In genomic region chr7:100891555-100891954, GRCh38 we compare ENCODE assay signal across 9 cellular contexts. TPM values are rescaled to one million over a fixed set of nuclear protein-coding genes. Genes with fewer than 3 reads are reported as not detected.
DNase-seq lines count a peak whose midpoint lies in the region; ATAC-seq and TF ChIP-seq lines count a peak whose summit lies in the region.
"Had no signal": no experiment of that assay in that cellular context is flagged by ENCODE, and none has a peak within 500 bp of the region (broad histone marks: within the 10 kb centered on the region; RNA-seq: fewer than 3 reads in every experiment).

No MANE protein-coding gene starts in this region.

- peaks cover 52% of the 10 kb centered on the region for H3K36me3 Mint-ChIP-seq in Calu3 (ENCODE audit: insufficient read depth, unreplicated experiment)
- peaks cover 15% of the 10 kb centered on the region for H3K36me3 Mint-ChIP-seq in natural killer cell treated with Interleukin-12 subunit alpha and Interleukin-12 subunit beta and Interleukin-15 and Interleukin-18, amount 100 ng/mL, for 72 hours

- ATAC-seq in natural killer cell treated with Interleukin-12 subunit alpha and Interleukin-12 subunit beta and Interleukin-15 and Interleukin-18, amount 100 ng/mL, for 72 hours = no peak
- ATAC-seq in left ventricle myocardium superior (no peak), GM19467 (IDR thresholded peaks at IDR 0.05; ENCODE audit: unreplicated experiment) (no peak)

- H3K27ac ChIP-seq in OCI-LY3 (ENCODE audit: low read length) (no peak overlapping the region), coronary artery (no peak overlapping the region), substantia nigra (ENCODE audit: low read depth, low read length, poor library complexity, severe bottlenecking) (no peak overlapping the region), OCI-LY7 (ENCODE audit: low read depth, low read length, poor library complexity, severe bottlenecking) (no peak overlapping the region)

- H3K4me2 ChIP-seq in OCI-LY3 (ENCODE audit: low read length) (peak overlapping the region; percentile 98), OCI-LY7 (ENCODE audit: low read length) (no peak overlapping the region)

- H3K9me3 Mint-ChIP-seq in Calu3 (ENCODE audit: low read depth, unreplicated experiment) = no peaks in the 10 kb centered on the region
- no peaks in the 10 kb centered on the region for H3K9me3 Mint-ChIP-seq in natural killer cell treated with Interleukin-12 subunit alpha and Interleukin-12 subunit beta and Interleukin-15 and Interleukin-18, amount 100 ng/mL, for 72 hours

- H2AFZ ChIP-seq in OCI-LY3 (ENCODE audit: low read depth, low read length) (no peak overlapping the region), OCI-LY7 (ENCODE audit: low read length) (no peak overlapping the region)

- H3K36me3 ChIP-seq in OCI-LY3 (replicated peaks; ENCODE audit: low read depth, low read length) (peaks cover 24% of the 10 kb centered on the region), OCI-LY7 (ENCODE audit: insufficient read depth, low read length) (peaks cover 25% of the 10 kb centered on the region)

- BruUV-seq in Calu3 (replicated peaks; lab: Mats Ljungman, UMichigan) = no TSS peak
- no TSS peak for BruUV-seq in OCI-LY7 (replicated peaks; lab: Mats Ljungman, UMichigan)

- no peak overlapping the region for H3K4me3 ChIP-seq in OCI-LY3 (ENCODE audit: low read length)
- H3K4me3 ChIP-seq in coronary artery = peak overlapping the region; percentile 86
- H3K4me3 ChIP-seq in OCI-LY7 (ENCODE audit: low read depth, low read length, poor library complexity, severe bottlenecking) = no peak overlapping the region

- intact Hi-C loops in Calu3 (cut with micrococcal nuclease; ENCODE audit: unreplicated experiment) (loop anchor here (10.0 kb wide), 1 partner anchor 73 kb away; the partner anchor contains the start of gene MUC12), left ventricle myocardium superior (cut with micrococcal nuclease) (no loop called here), OCI-LY7 (cut with micrococcal nuclease; ENCODE audit: unreplicated experiment) (no loop called here)

- TF ChIP-seq CTCF in Calu3 (IDR thresholded peaks at IDR 0.05; ENCODE audit: unreplicated experiment) = no peak
- TF ChIP-seq CTCF in OCI-LY3 (IDR thresholded peaks at IDR 0.05; ENCODE audit: low read depth, low read length) = no peak
- TF ChIP-seq CTCF in coronary artery (IDR thresholded peaks at IDR 0.05) = no peak
- no peak for TF ChIP-seq CTCF in OCI-LY7 (conservative IDR thresholded peaks at IDR 0.05; ENCODE audit: low read length)

- peak overlapping the region; percentile 67 for H3K4me3 Mint-ChIP-seq in Calu3 (ENCODE audit: low read depth, unreplicated experiment)
- peak overlapping the region; percentile 84 for H3K4me3 Mint-ChIP-seq in natural killer cell treated with Interleukin-12 subunit alpha and Interleukin-12 subunit beta and Interleukin-15 and Interleukin-18, amount 100 ng/mL, for 72 hours

- POLR2A ChIA-PET in OCI-LY7 (lab: Charles Lee) = interaction anchor here (0.6 kb wide), 1 partner anchor 256 kb away, joined by 3 read pairs; no protein-coding TSS in a partner anchor

- peak overlapping the region; percentile 65 for H3K27ac Mint-ChIP-seq in Calu3 (ENCODE audit: unreplicated experiment)
- peak overlapping the region; percentile 36 to 58 for H3K27ac Mint-ChIP-seq in natural killer cell treated with Interleukin-12 subunit alpha and Interleukin-12 subunit beta and Interleukin-15 and Interleukin-18, amount 100 ng/mL, for 72 hours

- no peaks in the 10 kb centered on the region for H3K27me3 ChIP-seq in OCI-LY3 (ENCODE audit: low read depth, low read length)

- H3K4me1 Mint-ChIP-seq in Calu3 (ENCODE audit: low read depth, unreplicated experiment) = peaks cover 26% of the 10 kb centered on the region
- H3K4me1 Mint-ChIP-seq in natural killer cell treated with Interleukin-12 subunit alpha and Interleukin-12 subunit beta and Interleukin-15 and Interleukin-18, amount 100 ng/mL, for 72 hours (ENCODE audit: low read depth in 2 of 2) = peaks cover 40 to 42% of the 10 kb centered on the region in 2 donors

- H3K79me2 ChIP-seq in OCI-LY3 (ENCODE audit: low read length) = peaks cover 18% of the 10 kb centered on the region
- H3K79me2 ChIP-seq in OCI-LY7 (ENCODE audit: insufficient read depth, low read depth, low read length) = peaks cover 7% of the 10 kb centered on the region; the same call in 1 of the 2 replicates

- H3K27me3 Mint-ChIP-seq in Calu3 (ENCODE audit: unreplicated experiment) = peaks cover 12% of the 10 kb centered on the region
- peaks cover 24 to 28% of the 10 kb centered on the region in 2 donors for H3K27me3 Mint-ChIP-seq in natural killer cell treated with Interleukin-12 subunit alpha and Interleukin-12 subunit beta and Interleukin-15 and Interleukin-18, amount 100 ng/mL, for 72 hours

- no peaks in the 10 kb centered on the region for H3K9me3 ChIP-seq in OCI-LY3 (ENCODE audit: insufficient read depth, low read length)
- no peaks in the 10 kb centered on the region for H3K9me3 ChIP-seq in OCI-LY7 (ENCODE audit: low read length)

- H4K20me1 ChIP-seq in OCI-LY3 (ENCODE audit: insufficient read depth, low read length) (no peaks in the 10 kb centered on the region), OCI-LY7 (ENCODE audit: insufficient read depth, low read length) (peaks cover 15% of the 10 kb centered on the region)

- DNase-seq in Calu3 (no peak), coronary artery (ENCODE audit: low spot score) (no peak), substantia nigra (lab: John Stamatoyannopoulos, UW) (no peak), left ventricle myocardium superior (no peak), OCI-LY7 (ENCODE audit: low spot score) (no peak)
- no peak for DNase-seq in natural killer cell treated with Interleukin-12 subunit alpha and Interleukin-12 subunit beta and Interleukin-15 and Interleukin-18, amount 100 ng/mL, for 72 hours (ENCODE audit: low spot score)
- DNase-seq: NCI-H1436 had no signal

- no peak overlapping the region for H3K9ac ChIP-seq in OCI-LY3 (ENCODE audit: low read length)

- CTCF ChIA-PET in Calu3 (lab: Charles Lee) = no interaction called here
- CTCF ChIA-PET in OCI-LY7 (lab: Charles Lee; ENCODE audit: unreplicated experiment) = no interaction called here

- peaks cover 35% of the 10 kb centered on the region for H3K4me1 ChIP-seq in OCI-LY3 (ENCODE audit: low read length)
- H3K4me1 ChIP-seq in OCI-LY7 (ENCODE audit: insufficient read depth, low read length, poor library complexity, severe bottlenecking) = peaks cover 42% of the 10 kb centered on the region

- H3K9me2 ChIP-seq in OCI-LY7 (ENCODE audit: insufficient read depth, low read length) = no peaks in the 10 kb centered on the region

RNA-seq across cellular contexts. Expression of gene UFSP1, which starts 2.0 kb away (rescaled TPM):
- total RNA-seq in Calu3 (2022) (3.3 and 4.2 TPM in 2 replicates), left ventricle myocardium superior (1.9 TPM), OCI-LY7 (2022) (3.3 and 3.8 TPM in 2 replicates)
- total RNA-seq in natural killer cell treated with Interleukin-12 subunit alpha and Interleukin-12 subunit beta and Interleukin-15 and Interleukin-18, amount 100 ng/mL, for 72 hours = 1 to 10 TPM; 1.8 to 6.0 TPM
- 2.8 and 4.9 TPM in 2 replicates for total RNA-seq in OCI-LY7 (2014; rRNA removed; shearing (Covaris generic))

RNA-seq across cellular contexts. Expression of gene ACHE, which starts 4.1 kb away (rescaled TPM):
- 3.2 and 11.3 TPM in 2 replicates for total RNA-seq in Calu3 (2022)
- under 1 TPM; 0.64 to 0.73 TPM for total RNA-seq in natural killer cell treated with Interleukin-12 subunit alpha and Interleukin-12 subunit beta and Interleukin-15 and Interleukin-18, amount 100 ng/mL, for 72 hours
- total RNA-seq in left ventricle myocardium superior = 0.40 TPM
- total RNA-seq in OCI-LY7 (2014; rRNA removed; shearing (Covaris generic)) = not detected in 2 replicates
- total RNA-seq in OCI-LY7 (2022) = not detected in 2 replicates

RNA-seq across cellular contexts. Expression of gene SRRT, which starts 16.7 kb away (rescaled TPM):
- total RNA-seq in Calu3 (2022) (151 and 157 TPM in 2 replicates), left ventricle myocardium superior (63.2 TPM), OCI-LY7 (2022) (247 and 264 TPM in 2 replicates)
- total RNA-seq in natural killer cell treated with Interleukin-12 subunit alpha and Interleukin-12 subunit beta and Interleukin-15 and Interleukin-18, amount 100 ng/mL, for 72 hours = 100 to 1,000 TPM; 212 to 391 TPM
- 154 and 174 TPM in 2 replicates for total RNA-seq in OCI-LY7 (2014; rRNA removed; shearing (Covaris generic))

RNA-seq across cellular contexts. Expression of gene TRIP6, which starts 24.4 kb away (rescaled TPM):
- total RNA-seq in Calu3 (2022) (50.0 and 63.5 TPM in 2 replicates), left ventricle myocardium superior (13.6 TPM), OCI-LY7 (2022) (1.8 and 3.1 TPM in 2 replicates)
- 1 to 10 TPM; 2.7 to 7.4 TPM for total RNA-seq in natural killer cell treated with Interleukin-12 subunit alpha and Interleukin-12 subunit beta and Interleukin-15 and Interleukin-18, amount 100 ng/mL, for 72 hours
- total RNA-seq in OCI-LY7 (2014; rRNA removed; shearing (Covaris generic)) = 2.2 and 3.3 TPM in 2 replicates

RNA-seq across cellular contexts. Expression of gene SLC12A9, which starts 39.0 kb away (rescaled TPM):
- total RNA-seq in Calu3 (2022) (29.9 and 36.6 TPM in 2 replicates), left ventricle myocardium superior (9.0 TPM), OCI-LY7 (2022) (21.1 and 25.6 TPM in 2 replicates)
- total RNA-seq in natural killer cell treated with Interleukin-12 subunit alpha and Interleukin-12 subunit beta and Interleukin-15 and Interleukin-18, amount 100 ng/mL, for 72 hours = 10 to 100 TPM; 32.7 to 38.7 TPM
- total RNA-seq in OCI-LY7 (2014; rRNA removed; shearing (Covaris generic)) = 15.7 and 17.0 TPM in 2 replicates
